In genomic region chr1:31443673-31444072, GRCh38 we compare ENCODE assay signal across 21 cellular contexts. TPM values are rescaled to one million over a fixed set of nuclear protein-coding genes. Genes with fewer than 3 reads are reported as not detected.
A peak's percentile ranks its signal among the peaks of the same experiment; 100 is the strongest.
DNase-seq lines count a peak whose midpoint lies in the region; ATAC-seq and TF ChIP-seq lines count a peak whose summit lies in the region.
"Had no signal": no experiment of that assay in that cellular context is flagged by ENCODE, and none has a peak within 500 bp of the region (broad histone marks: within the 10 kb centered on the region; RNA-seq: fewer than 3 reads in every experiment).

No MANE protein-coding gene starts in this region.

- RAD21 ChIA-PET in HCT116 (lab: Charles Lee; ENCODE audit: low non-redundant PET in 1 of 2, low total read pairs in 2 of 2, uncharacterized antibody in 2 of 2, unreplicated experiment in 2 of 2) = no interaction called here

- no peak for ATAC-seq in HCT116
- ATAC-seq: GM12878, GM23338 had no signal

- no peaks in the 10 kb centered on the region for H3K4me1 ChIP-seq in HCT116 (ENCODE audit: control insufficient read depth in 1 of 2, insufficient read depth in 2 of 2, low read length in 2 of 2)
- H3K4me1 ChIP-seq in hepatocyte (ENCODE audit: insufficient read depth) = peaks cover 16% of the 10 kb centered on the region
- H3K4me1 ChIP-seq: BE2C had no signal

- no peak overlapping the region for H3K4me2 ChIP-seq in HCT116 (ENCODE audit: low read length)
- H3K4me2 ChIP-seq in hepatocyte = no peak overlapping the region
- H3K4me2 ChIP-seq: GM23338 had no signal

- POLR2A ChIA-PET in HCT116 (lab: Charles Lee) = no interaction called here

- TF ChIP-seq CTCF in HCT116 (IDR thresholded peaks at IDR 0.05 in 2 of 3, conservative IDR thresholded peaks at IDR 0.05 in 1 of 3; ENCODE audit: borderline replicate concordance in 1 of 3, insufficient read depth in 1 of 3, low read depth in 2 of 3, low read length in 2 of 3) (no peak), hepatocyte (IDR thresholded peaks at IDR 0.05; ENCODE audit: poor library complexity) (no peak)

- DNase-seq in DMS53 (lab: John Stamatoyannopoulos, UW) (peak; percentile 47), DMS53 treated with DMSO at 0.1 percent for 48 hours (lab: John Stamatoyannopoulos, UW; ENCODE audit: unreplicated experiment) (no peak), HCT116 (ENCODE audit: low read depth, low spot score) (no peak), hepatocyte (ENCODE audit: low spot score) (no peak), NOMO-1 treated with dmso at 0.1 percent for 144 hours (lab: John Stamatoyannopoulos, UW; ENCODE audit: unreplicated experiment) (no peak), NCI-H146 (lab: John Stamatoyannopoulos, UW) (no peak), mucosa of gallbladder (ENCODE audit: low spot score) (no peak)
- DNase-seq: ACHN; AML-193; BE2C; CD4-positive, alpha-beta T cell; CD8-positive, alpha-beta memory T cell; DMS 273 treated with DMSO at 0.1 percent for 48 hours; DND-41; EL; GDM1; H9 had no signal

- no TSS peak for BruUV-seq in HCT116 (replicated peaks; lab: Mats Ljungman, UMichigan)

- H4K20me1 ChIP-seq in HCT116 (ENCODE audit: insufficient read depth) = no peaks in the 10 kb centered on the region
- H4K20me1 ChIP-seq in hepatocyte (ENCODE audit: insufficient read depth, poor library complexity, severe bottlenecking) = no peaks in the 10 kb centered on the region
- H4K20me1 ChIP-seq: BLaER1 treated with 17β-estradiol and CSF1 and Interleukin-3, amounts not matched to agents 10 nM and 100 nM had no signal

- CTCF ChIA-PET in HCT116 (lab: Charles Lee) = no interaction called here

- whole genome bisulfite sequencing in hepatocyte (ENCODE audit: low lambda C conversion rate, missing lambda C conversion rate) = 96% methylated on average over 1 of the region's 1 CpG

- no peak for TF ChIP-seq POLR2A in HCT116 (IDR thresholded peaks at IDR 0.05; ENCODE audit: borderline replicate concordance, extremely low read depth, insufficient read depth, insufficient read length)

- no peaks in the 10 kb centered on the region for H3K9me2 ChIP-seq in HCT116 (ENCODE audit: insufficient read depth)
- no peaks in the 10 kb centered on the region for H3K9me2 ChIP-seq in hepatocyte (replicated peaks; ENCODE audit: insufficient read depth)

- no peak for TF ChIP-seq RAD21 in HCT116 (IDR thresholded peaks at IDR 0.05; ENCODE audit: low read depth)

- H3K27me3 ChIP-seq in HCT116 (ENCODE audit: insufficient read depth, low read length) (no peaks in the 10 kb centered on the region), hepatocyte (no peaks in the 10 kb centered on the region)
- H3K27me3 ChIP-seq: BE2C; BLaER1 treated with 17β-estradiol and CSF1 and Interleukin-3, amounts not matched to agents 10 nM and 100 nM had no signal

- intact Hi-C loops in HCT116 (cut with micrococcal nuclease) = no loop called here

- H3K9ac ChIP-seq in HCT116 (ENCODE audit: low read length) = no peak overlapping the region
- H3K9ac ChIP-seq: BLaER1 treated with 17β-estradiol and CSF1 and Interleukin-3, amounts not matched to agents 10 nM and 100 nM had no signal

- peaks cover 0 to 7% of the 10 kb centered on the region in 2 experiments; a peak in 2 of 4 replicates for H3K9me3 ChIP-seq in HCT116 (ENCODE audit: control insufficient read depth in 1 of 2, insufficient read depth in 1 of 2, low read depth in 1 of 2, low read length in 2 of 2)
- H3K9me3 ChIP-seq in hepatocyte (ENCODE audit: low read depth) = no peaks in the 10 kb centered on the region
- H3K9me3 ChIP-seq: BE2C had no signal

- H3K27ac ChIP-seq in HCT116 (ENCODE audit: low read depth, low read length) (no peak overlapping the region), hepatocyte (peak overlapping the region; percentile 94)
- H3K27ac ChIP-seq: 22Rv1 had no signal

- no peak overlapping the region for H3K4me3 ChIP-seq in HCT116 (replicated peaks in 1 of 2; ENCODE audit: low read depth in 1 of 2, low read length in 2 of 2)
- H3K4me3 ChIP-seq in hepatocyte = no peak overlapping the region
- H3K4me3 ChIP-seq: BLaER1 treated with 17β-estradiol and CSF1 and Interleukin-3, amounts not matched to agents 10 nM and 100 nM; GM12878; GM23338 had no signal

- H3K36me3 ChIP-seq in HCT116 (ENCODE audit: control insufficient read depth in 1 of 2, insufficient read depth in 2 of 2, low read length in 2 of 2) = no peaks in the 10 kb centered on the region
- no peaks in the 10 kb centered on the region for H3K36me3 ChIP-seq in hepatocyte (replicated peaks; ENCODE audit: insufficient read depth, low read depth)
- H3K36me3 ChIP-seq: BE2C; BLaER1 treated with 17β-estradiol and CSF1 and Interleukin-3, amounts not matched to agents 10 nM and 100 nM had no signal

- H3K79me2 ChIP-seq in HCT116 (ENCODE audit: insufficient read depth, low read length) (no peaks in the 10 kb centered on the region), hepatocyte (no peaks in the 10 kb centered on the region)

- H2AFZ ChIP-seq in HCT116 (ENCODE audit: low read depth, low read length, poor library complexity, severe bottlenecking) = no peak overlapping the region
- no peak overlapping the region for H2AFZ ChIP-seq in hepatocyte
- H2AFZ ChIP-seq: GM23338 had no signal

TF ChIP-seq in HCT116, 20 proteins besides CTCF, POLR2A, EP300 and RAD21:
- TF ChIP-seq POLR2AphosphoS5 (IDR thresholded peaks at IDR 0.05; ENCODE audit: low read depth, low read length) = no peak
- 0 out of 2 replicates have a peak, but pooled peaks have one; percentile 23 for TF ChIP-seq SIN3A (IDR thresholded peaks at IDR 0.05; ENCODE audit: low read depth)

RNA-seq across cellular contexts. Expression of gene SERINC2, which starts 30.7 kb away (rescaled TPM):
- total RNA-seq in HCT116 (2021; ENCODE audit: unreplicated experiment) (50.1 TPM), hepatocyte (53.6 and 70.2 TPM in 2 replicates), mucosa of gallbladder (122 TPM)
- polyA plus RNA-seq in HCT116 (2012) = 90.0 and 93.0 TPM in 2 replicates
- 154 and 164 TPM in 2 replicates for polyA plus RNA-seq in hepatocyte
- polyA plus RNA-seq: CD8-positive, alpha-beta memory T cell had no signal
